Comparison of ENCODE assay signal across 27 cellular contexts in genomic region chr4:7699825-7700224, GRCh38.
"Had no signal": no experiment of that assay in that cellular context is flagged by ENCODE, and none has a peak within 500 bp of the region (broad histone marks: within the 10 kb centered on the region; RNA-seq: fewer than 3 reads in every experiment).

No MANE protein-coding gene starts in this region.

- ATAC-seq: activated CD8-positive, alpha-beta memory T cell treated with anti-CD3 and anti-CD28 coated beads, Interleukin-2, amount 10 ng/mL, durations not matched to agents 7 days and 5 days had no signal

- H3K27ac ChIP-seq: body of pancreas, WERI-Rb-1 had no signal

- FAIRE-seq: astrocyte, bronchial epithelial cell had no signal

- H3K27me3 ChIP-seq: body of pancreas had no signal

- H3K4me1 ChIP-seq: body of pancreas had no signal

- H3K9me3 ChIP-seq: body of pancreas had no signal

- DNase-seq: activated CD4-positive, alpha-beta memory T cell treated with anti-CD3 and anti-CD28 coated beads, Interleukin-2, amount 10 ng/mL, durations not matched to agents 7 days and 5 days; activated CD4-positive, alpha-beta T cell treated with anti-CD3 and anti-CD28 coated beads for 1 hour; activated CD4-positive, alpha-beta T cell treated with anti-CD3 and anti-CD28 coated beads for 48 hours; activated CD4-positive, CD25-positive, alpha-beta regulatory T cell; activated CD8-positive, alpha-beta memory T cell treated with anti-CD3 and anti-CD28 coated beads for 24 hours; activated CD8-positive, alpha-beta memory T cell treated with anti-CD3 and anti-CD28 coated beads, Interleukin-2, amount 10 ng/mL, durations not matched to agents 7 days and 5 days; activated CD8-positive, alpha-beta memory T cell treated with anti-CD3 and anti-CD28 coated beads, Interleukin-2, amount 50 U/mL, for 48 hours; activated effector memory CD4-positive, alpha-beta T cell treated with Interleukin-2 at 50 U/mL for 16 hours; activated naive CD4-positive, alpha-beta T cell treated with anti-CD3 and anti-CD28 coated beads, Interleukin-2, amount 50 U/mL, for 16 hours; activated naive CD8-positive, alpha-beta T cell treated with anti-CD3 and anti-CD28 coated beads, Interleukin-2, amount 10 ng/mL, durations not matched to agents 7 days and 5 days; activated T-cell treated with anti-CD3 and anti-CD28 coated beads, Interleukin-2, amount 50 U/mL, for 48 hours; amygdala; caudate nucleus; Karpas-422; KBM-7; NCI-H1105; NCI-H1417 treated with DMSO at 0.1 percent for 48 hours; NCI-H187 treated with DMSO at 0.1 percent for 48 hours; NCI-H2081; NCI-H446 treated with DMSO at 0.1 percent for 48 hours; NCI-H524; SHP77 treated with DMSO at 0.1 percent for 48 hours; T1000; WERI-Rb-1 had no signal

- H3K4me3 ChIP-seq: body of pancreas had no signal
